In genomic region chr14:22980672-22981089, GRCh38 we compare ENCODE assay signal across 1 cellular context.
TF ChIP-seq lines count a peak whose summit lies in the region.

No MANE protein-coding gene starts in this region.

TF ChIP-seq in HepG2, 621 proteins besides CTCF, POLR2A, EP300 and RAD21 (continued from another document and continues in another):
- TF ChIP-seq ZNF639 (CRISPR knock-in tag; conservative IDR thresholded peaks at IDR 0.05) (peak; percentile 61; the same call in 1 of the 2 replicates), TOE1 (CRISPR knock-in tag; IDR thresholded peaks at IDR 0.05) (no peak), CHD2 (IDR thresholded peaks at IDR 0.05; ENCODE audit: low read depth, low read length) (peak; percentile 44; the same call in 1 of the 2 replicates), ZNF256 (CRISPR knock-in tag; conservative IDR thresholded peaks at IDR 0.05) (no peak), ZBTB25 (CRISPR knock-in tag; IDR thresholded peaks at IDR 0.05) (peak; percentile 83), PTBP1 (IDR thresholded peaks at IDR 0.05; ENCODE audit: low read depth, low read length, poor library complexity, severe bottlenecking) (peak; percentile 96), ZBTB37 (CRISPR knock-in tag; IDR thresholded peaks at IDR 0.05) (no peak), ZNF580 (CRISPR knock-in tag; IDR thresholded peaks at IDR 0.05; ENCODE audit: borderline replicate concordance, low read depth) (no peak), AGO2 (optimal IDR thresholded peaks at IDR 0.05; ENCODE audit: low read depth, low read length) (no peak), ZNF337 (CRISPR knock-in tag; IDR thresholded peaks at IDR 0.05; ENCODE audit: borderline replicate concordance, low read depth) (no peak), ZNF691 (CRISPR knock-in tag; IDR thresholded peaks at IDR 0.05; ENCODE audit: borderline replicate concordance, low read depth) (peak; percentile 86; the same call in 1 of the 2 replicates), POLR2AphosphoS2 (IDR thresholded peaks at IDR 0.05; ENCODE audit: low read depth, low read length) (peak; percentile 93; the same call in 1 of the 2 replicates), ERF (CRISPR knock-in tag; IDR thresholded peaks at IDR 0.05) (no peak), FUBP1 (CRISPR knock-in tag; IDR thresholded peaks at IDR 0.05; ENCODE audit: borderline replicate concordance) (0 out of 2 replicates have a peak, but pooled peaks have one; percentile 67), SAP130 (CRISPR knock-in tag; IDR thresholded peaks at IDR 0.05; ENCODE audit: low read depth) (no peak; the same call in 1 of the 2 replicates), ZNF496 (CRISPR knock-in tag; IDR thresholded peaks at IDR 0.05; ENCODE audit: insufficient replicate concordance) (no peak), ZNF263 (CRISPR knock-in tag; IDR thresholded peaks at IDR 0.05) (no peak), CENPT (CRISPR knock-in tag; IDR thresholded peaks at IDR 0.05; ENCODE audit: low read depth) (no peak), TRAFD1 (CRISPR knock-in tag; IDR thresholded peaks at IDR 0.05; ENCODE audit: borderline replicate concordance) (0 out of 2 replicates have a peak, but pooled peaks have one; percentile 9), TMF1 (CRISPR knock-in tag; IDR thresholded peaks at IDR 0.05; ENCODE audit: low read depth) (no peak), MLXIP (CRISPR knock-in tag; IDR thresholded peaks at IDR 0.05; ENCODE audit: borderline replicate concordance) (no peak), ZBED4 (CRISPR knock-in tag; IDR thresholded peaks at IDR 0.05; ENCODE audit: borderline replicate concordance) (no peak), SIX4 (CRISPR knock-in tag; IDR thresholded peaks at IDR 0.05) (no peak), ZNF33A (CRISPR knock-in tag; IDR thresholded peaks at IDR 0.05; ENCODE audit: borderline replicate concordance) (no peak), ZNF350 (CRISPR knock-in tag; IDR thresholded peaks at IDR 0.05; ENCODE audit: borderline replicate concordance, low read depth) (peak; percentile 74; the same call in 1 of the 2 replicates), SSRP1 (CRISPR knock-in tag; IDR thresholded peaks at IDR 0.05) (no peak), ISL2 (CRISPR knock-in tag; IDR thresholded peaks at IDR 0.05) (no peak), HNRNPLL (IDR thresholded peaks at IDR 0.05; ENCODE audit: low read depth, low read length, poor library complexity, severe bottlenecking) (peak; percentile 26), JUN (CRISPR knock-in tag; IDR thresholded peaks at IDR 0.05) (peak; percentile 55; the same call in 1 of the 2 replicates), ZSCAN21 (CRISPR knock-in tag; IDR thresholded peaks at IDR 0.05; ENCODE audit: borderline replicate concordance) (no peak), THAP11 (CRISPR knock-in tag; IDR thresholded peaks at IDR 0.05) (peak; percentile 68), NFE2L2 (IDR thresholded peaks at IDR 0.05; ENCODE audit: low read length) (no peak), ATF5 (CRISPR knock-in tag; IDR thresholded peaks at IDR 0.05; ENCODE audit: low read depth) (no peak), ATF2 (CRISPR knock-in tag; IDR thresholded peaks at IDR 0.05) (peak; percentile 88), ZNF720 (CRISPR knock-in tag; IDR thresholded peaks at IDR 0.05) (no peak), ZNF713 (CRISPR knock-in tag; IDR thresholded peaks at IDR 0.05) (no peak), TBX2 (CRISPR knock-in tag; IDR thresholded peaks at IDR 0.05; ENCODE audit: borderline replicate concordance) (peak; percentile 38; the same call in 1 of the 2 replicates), ZNF17 (CRISPR knock-in tag; IDR thresholded peaks at IDR 0.05) (no peak), ZBTB49 (CRISPR knock-in tag; IDR thresholded peaks at IDR 0.05; ENCODE audit: borderline replicate concordance) (no peak)
